In the genomic region with DNA sequence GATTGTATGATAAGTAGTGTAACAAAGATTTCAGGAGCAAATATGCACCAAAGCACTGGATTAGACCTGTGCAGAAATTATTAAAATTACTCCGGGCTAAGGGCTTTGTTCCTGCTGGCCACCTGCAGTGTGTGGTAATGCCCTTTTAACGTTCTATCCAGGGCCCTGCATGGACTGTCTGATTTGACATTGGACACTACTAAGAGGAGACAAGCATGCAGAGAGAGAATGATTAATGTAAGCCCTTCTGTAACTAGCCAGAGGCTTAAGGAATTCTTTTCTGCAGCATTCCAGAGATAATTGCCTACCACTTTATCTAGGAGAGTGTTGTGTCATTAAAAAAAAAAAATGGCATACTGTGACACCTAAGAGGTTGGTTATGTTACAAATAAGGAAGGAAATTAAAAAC, we compare ENCODE assay signal across 14 cellular contexts.
A peak's percentile ranks its signal among the peaks of the same experiment; 100 is the strongest.
DNase-seq lines count a peak whose midpoint lies in the region; FAIRE-seq and TF ChIP-seq lines count a peak whose summit lies in the region.
"Had no signal": no experiment of that assay in that cellular context is flagged by ENCODE, and none has a peak within 500 bp of the region (broad histone marks: within the 10 kb centered on the region; RNA-seq: fewer than 3 reads in every experiment).

No MANE protein-coding gene starts in this region.

- no peak overlapping the region for H3K23ac ChIP-seq in H9 (ENCODE audit: insufficient read length, low read depth, low read length)

- H4K20me1 ChIP-seq in H9 (ENCODE audit: control insufficient read depth, insufficient read depth, insufficient read length) (no peaks in the 10 kb centered on the region), neural cell (ENCODE audit: insufficient read depth) (no peaks in the 10 kb centered on the region)

- no peak overlapping the region for H2BK120ac ChIP-seq in H9 (ENCODE audit: low read depth, low read length, poor library complexity, severe bottlenecking)

- peak overlapping the region; percentile 9 to 87 (median 86); a peak in 3 of 7 replicates for H3K27ac Mint-ChIP-seq in H9
- H3K27ac Mint-ChIP-seq: activated CD8-positive, alpha-beta T cell treated with anti-CD3 and anti-CD28 coated beads for 36 hours had no signal

- no peaks in the 10 kb centered on the region for H3K23me2 ChIP-seq in H9 (ENCODE audit: insufficient read length, low read depth, low read length, poor library complexity, severe bottlenecking)

- H3K56ac ChIP-seq in H9 (ENCODE audit: insufficient read length, low read depth, low read length) = no peak overlapping the region

- H4K5ac ChIP-seq in H9 (ENCODE audit: insufficient read length, low read depth, low read length) = no peak overlapping the region

- TF ChIP-seq CTCF in H9 (conservative IDR thresholded peaks at IDR 0.05) = no peak
- no peak for TF ChIP-seq CTCF in epithelial cell of esophagus (IDR thresholded peaks at IDR 0.05; ENCODE audit: insufficient read depth, low read depth, low read length, missing control alignments)
- TF ChIP-seq CTCF in neural cell (IDR thresholded peaks at IDR 0.05; ENCODE audit: poor library complexity, severe bottlenecking) = no peak
- no peak for TF ChIP-seq CTCF in colonic mucosa (IDR thresholded peaks at IDR 0.05)

- no peaks in the 10 kb centered on the region for H3F3A ChIP-seq in neural cell (ENCODE audit: insufficient read depth, low read length, poor library complexity, severe bottlenecking)

- no peak overlapping the region for H3K4me3 Mint-ChIP-seq in H9
- H3K4me3 Mint-ChIP-seq: activated CD8-positive, alpha-beta T cell treated with anti-CD3 and anti-CD28 coated beads for 36 hours had no signal

- H3K36me3 ChIP-seq in neural cell (ENCODE audit: insufficient read depth, low read length) = no peaks in the 10 kb centered on the region
- H3K36me3 ChIP-seq in colonic mucosa = no peaks in the 10 kb centered on the region

- H3K36me3 Mint-ChIP-seq in H9 (ENCODE audit: insufficient read depth in 1 of 3, low read depth in 3 of 3) = no peaks in the 10 kb centered on the region

- H2AFZ ChIP-seq in H9 (ENCODE audit: low read length) (no peak overlapping the region), neural cell (ENCODE audit: low read depth, low read length) (no peak overlapping the region)

- no peaks in the 10 kb centered on the region for H3K27me3 Mint-ChIP-seq in H9 (ENCODE audit: low read depth)
- H3K27me3 Mint-ChIP-seq: activated CD8-positive, alpha-beta T cell treated with anti-CD3 and anti-CD28 coated beads for 36 hours had no signal

- H3K14ac ChIP-seq in H9 (ENCODE audit: insufficient read depth, low read length) = no peak overlapping the region

- H2BK12ac ChIP-seq in H9 (ENCODE audit: insufficient read length, low read depth, low read length) = no peak overlapping the region

- no peak overlapping the region for H2AK5ac ChIP-seq in H9 (ENCODE audit: insufficient read length, low read length)

- no peak overlapping the region for H3K4me3 ChIP-seq in epithelial cell of esophagus (ENCODE audit: low read length)
- H3K4me3 ChIP-seq in neural cell (ENCODE audit: low read length) = peak overlapping the region; percentile 1
- H3K4me3 ChIP-seq in colonic mucosa = no peak overlapping the region
- H3K4me3 ChIP-seq: psoas muscle had no signal

- H3K4ac ChIP-seq in H9 (ENCODE audit: low read depth, low read length) = no peak overlapping the region

- no peak overlapping the region for H2BK20ac ChIP-seq in H9 (ENCODE audit: low read depth, low read length, poor library complexity, severe bottlenecking)

- no peak for TF ChIP-seq POLR2A in GM12891 (IDR thresholded peaks at IDR 0.05; ENCODE audit: low read depth, low read length)

- intact Hi-C loops in colonic mucosa (cut with DNase I) = no loop called here

- H3K9me2 ChIP-seq in neural cell (ENCODE audit: insufficient read depth, low read length) = no peaks in the 10 kb centered on the region

- H3K4me2 ChIP-seq in H9 (ENCODE audit: insufficient read depth, insufficient read length, low read length) (no peak overlapping the region), neural cell (ENCODE audit: low read length) (no peak overlapping the region)

- no peak overlapping the region for H4K91ac ChIP-seq in H9 (ENCODE audit: insufficient read length, low read depth, low read length)

- TF ChIP-seq RAD21 in neural cell (conservative IDR thresholded peaks at IDR 0.05) = no peak

- H2BK15ac ChIP-seq in H9 (ENCODE audit: low read depth, low read length) = no peak overlapping the region

- H3K9me3 ChIP-seq in H9 (ENCODE audit: control insufficient read depth, low read depth, low read length) (no peaks in the 10 kb centered on the region), neural cell (ENCODE audit: low read length) (no peaks in the 10 kb centered on the region), colonic mucosa (no peaks in the 10 kb centered on the region)
- H3K9me3 ChIP-seq: psoas muscle had no signal

- H3K27ac ChIP-seq in H9 (ENCODE audit: insufficient read length, low read depth, low read length) (no peak overlapping the region), neural cell (ENCODE audit: low read length) (peak overlapping the region; percentile 66), colonic mucosa (no peak overlapping the region)
- H3K27ac ChIP-seq: psoas muscle had no signal

- H3K4me1 ChIP-seq in H9 (ENCODE audit: insufficient read depth, low read length) = no peaks in the 10 kb centered on the region; the same call in 1 of the 2 replicates
- H3K4me1 ChIP-seq in colonic mucosa = no peaks in the 10 kb centered on the region
- H3K4me1 ChIP-seq: psoas muscle had no signal

- DNase-seq in H9 (no peak), NCI-H2196 treated with DMSO at 0.1 percent for 48 hours (lab: John Stamatoyannopoulos, UW; ENCODE audit: unreplicated experiment) (peak; percentile 6), epithelial cell of esophagus (ENCODE audit: low read depth) (peak; percentile 12), hippocampal formation (lab: John Stamatoyannopoulos, UW) (no peak), GM12891 (ENCODE audit: insufficient read length, low spot score) (no peak), colonic mucosa (no peak)
- DNase-seq in activated CD4-positive, alpha-beta T cell treated with anti-CD3 and anti-CD28 coated beads for 1 hour = no peak
- DNase-seq: activated CD8-positive, alpha-beta T cell treated with anti-CD3 and anti-CD28 coated beads for 36 hours; activated naive CD4-positive, alpha-beta T cell treated with Interleukin-2 at 50 U/mL for 16 hours; NCI-H1436; OCI-M1; psoas muscle had no signal

- no CpG with 5 or more reads among the region's 2 CpGs for WGBS in H9 (ENCODE audit: extremely low coverage, insufficient read length, low lambda C conversion rate)

- no peak overlapping the region for H4K8ac ChIP-seq in H9 (replicated peaks; ENCODE audit: insufficient read length, low read depth, low read length)

- no peaks in the 10 kb centered on the region for H3K79me1 ChIP-seq in H9 (ENCODE audit: insufficient read depth, low read depth, low read length, poor library complexity, severe bottlenecking)

- H3K27me3 ChIP-seq in H9 (ENCODE audit: insufficient read depth, low read length) (no peaks in the 10 kb centered on the region), neural cell (ENCODE audit: insufficient read depth, low read depth, low read length) (no peaks in the 10 kb centered on the region), colonic mucosa (no peaks in the 10 kb centered on the region)

- no peak overlapping the region for H2BK5ac ChIP-seq in H9 (ENCODE audit: insufficient read length, low read length)

- no peak overlapping the region for H3K9ac ChIP-seq in H9 (ENCODE audit: extremely low read depth, insufficient read length, low read length)
- H3K9ac ChIP-seq in neural cell (ENCODE audit: low read length) = peak overlapping the region; percentile 6
- H3K9ac ChIP-seq in colonic mucosa (ENCODE audit: low read depth in 2 of 2, low read length in 2 of 2) = no peak overlapping the region

- no peaks in the 10 kb centered on the region for H3K9me3 Mint-ChIP-seq in H9

- no peak for FAIRE-seq in GM12891 (lab: Jason Lieb, UNC)
- FAIRE-seq: frontal cortex had no signal

- TF ChIP-seq EP300 in neural cell (conservative IDR thresholded peaks at IDR 0.05; ENCODE audit: poor library complexity, severe bottlenecking) = peak; percentile 39

- H3T11ph ChIP-seq in H9 (ENCODE audit: low read length) = no peak overlapping the region

- peaks cover 40 to 59% of the 10 kb centered on the region in 2 experiments for H3K4me1 Mint-ChIP-seq in H9

- no peak overlapping the region for H3K18ac ChIP-seq in H9 (ENCODE audit: insufficient read length, low read depth, low read length)

- H3K79me2 ChIP-seq in H9 (ENCODE audit: insufficient read depth, low read length) = no peaks in the 10 kb centered on the region
- H3K79me2 ChIP-seq in neural cell (replicated peaks; ENCODE audit: insufficient read depth, low read length) = no peaks in the 10 kb centered on the region

TF ChIP-seq in neural cell, 6 proteins besides CTCF, POLR2A, EP300 and RAD21:
- TF ChIP-seq SMC3 (conservative IDR thresholded peaks at IDR 0.05; ENCODE audit: poor library complexity) = no peak
- peak; percentile 18 for TF ChIP-seq POLR2AphosphoS5 (IDR thresholded peaks at IDR 0.05)
TF ChIP-seq in neural cell: peak in this region for 1.

TF ChIP-seq in GM12891, 5 proteins besides CTCF, POLR2A, EP300 and RAD21:
- TF ChIP-seq POLR2AphosphoS5 (IDR thresholded peaks at IDR 0.05; ENCODE audit: low read depth, low read length) = no peak
- no peak for TF ChIP-seq POU2F2 (IDR thresholded peaks at IDR 0.05; ENCODE audit: low read depth, low read length)
- no peak for TF ChIP-seq SPI1 (IDR thresholded peaks at IDR 0.05; ENCODE audit: low read depth, low read length)
- no peak for TF ChIP-seq PAX5 (IDR thresholded peaks at IDR 0.05; ENCODE audit: insufficient read depth, low read length, severe bottlenecking)
- no peak for TF ChIP-seq TAF1 (IDR thresholded peaks at IDR 0.05; ENCODE audit: low read depth, low read length)

Comparison
In these comparisons a context has a peak if more than half of its experiments do, and no peak if none do; other contexts are left out.
1. DNase-seq: peak in NCI-H2196 treated with DMSO at 0.1 percent for 48 hours (single experiment) and epithelial cell of esophagus (single experiment); none in H9 (single experiment), hippocampal formation (0 of 2), GM12891 (single experiment), activated CD4-positive, alpha-beta T cell treated with anti-CD3 and anti-CD28 coated beads for 1 hour (single experiment) and colonic mucosa (single experiment).